ENCODE assay signal across 26 cellular contexts in the genomic region with DNA sequence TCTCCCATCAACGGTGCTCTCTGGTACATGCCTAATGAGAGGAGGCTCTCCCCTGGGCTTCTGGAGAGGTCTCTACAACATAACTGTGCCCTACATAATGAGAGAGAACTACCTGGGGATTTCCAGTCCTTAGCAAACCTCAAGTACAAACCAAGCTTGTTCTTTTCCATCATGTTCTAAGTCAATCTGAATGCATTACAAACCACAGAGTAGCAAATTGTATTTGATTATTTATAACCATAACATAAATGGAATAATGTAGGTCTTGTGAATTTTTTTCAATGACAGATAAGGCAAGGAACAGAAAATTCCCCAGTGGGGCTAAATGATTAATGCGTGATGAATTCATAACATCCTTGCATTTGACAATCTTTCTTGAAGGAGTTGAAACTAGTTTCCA.
DNase-seq lines count a peak whose midpoint lies in the region; ATAC-seq, FAIRE-seq and TF ChIP-seq lines count a peak whose summit lies in the region.
"Had no signal": no experiment of that assay in that cellular context is flagged by ENCODE, and none has a peak within 500 bp of the region (broad histone marks: within the 10 kb centered on the region; RNA-seq: fewer than 3 reads in every experiment).

No MANE protein-coding gene starts in this region.

- no peaks in the 10 kb centered on the region for H3K27me3 ChIP-seq in GM12878 (replicated peaks in 1 of 2; ENCODE audit: control insufficient read depth in 2 of 2, insufficient read depth in 2 of 2, low read length in 1 of 2)
- H3K27me3 ChIP-seq in esophagus squamous epithelium: no peaks in the 10 kb centered on the region
- H3K27me3 ChIP-seq: ascending aorta; BLaER1 treated with 17β-estradiol and CSF1 and Interleukin-3, amounts not matched to agents 10 nM and 100 nM; neural progenitor cell; stomach; tibial artery had no signal

- H3K27ac ChIP-seq in GM12878 (ENCODE audit: control insufficient read depth, insufficient read depth) (no peak overlapping the region), esophagus squamous epithelium (no peak overlapping the region)
- H3K27ac ChIP-seq: ascending aorta; BLaER1 treated with 17β-estradiol and CSF1 and Interleukin-3, amounts not matched to agents 10 nM and 100 nM; lower lobe of right lung; neural progenitor cell; stomach; tibial artery had no signal

- peaks cover 6% of the 10 kb centered on the region for H3K4me1 Mint-ChIP-seq in glutamatergic neuron (ENCODE audit: low read depth, unreplicated experiment)
- H3K4me1 Mint-ChIP-seq: WTC11 had no signal

- no peak overlapping the region for H3K27ac Mint-ChIP-seq in glutamatergic neuron (ENCODE audit: unreplicated experiment)
- H3K27ac Mint-ChIP-seq: activated naive CD4-positive, alpha-beta T cell treated with anti-CD3 and anti-CD28 coated beads, Interleukin-2, amount 50 U/mL, for 72 hours; neural progenitor cell; WTC11 had no signal

- no peaks in the 10 kb centered on the region for H4K20me1 ChIP-seq in GM12878 (ENCODE audit: control insufficient read depth, insufficient read depth)
- H4K20me1 ChIP-seq: BLaER1 treated with 17β-estradiol and CSF1 and Interleukin-3, amounts not matched to agents 10 nM and 100 nM had no signal

- in situ Hi-C loops in GM12878 (cut with MboI): no loop called here

- TF ChIP-seq RAD21 in GM12878 (IDR thresholded peaks at IDR 0.05; ENCODE audit: insufficient read depth, low read depth, low read length): no peak

- BruUV-seq in GM12878 (replicated peaks; lab: Mats Ljungman, UMichigan): no TSS peak

- intact Hi-C loops in GM12878 (cut with micrococcal nuclease; ENCODE audit: unreplicated experiment): no loop called here
- intact Hi-C loops in esophagus squamous epithelium (cut with DNase I): no loop called here

- H3K27me3 Mint-ChIP-seq in glutamatergic neuron (ENCODE audit: unreplicated experiment): no peaks in the 10 kb centered on the region

- DNase-seq in EH (ENCODE audit: low read depth): peak; percentile 8
- peak; percentile 7 for DNase-seq in M059J (ENCODE audit: low read depth)
- DNase-seq in GM12878 (ENCODE audit: low read depth, low spot score): no peak
- no peak for DNase-seq in glutamatergic neuron
- DNase-seq in esophagus squamous epithelium (lab: John Stamatoyannopoulos, UW): no peak
- no peak for DNase-seq in activated CD8-positive, alpha-beta memory T cell treated with anti-CD3 and anti-CD28 coated beads, Interleukin-2, amount 50 U/mL, for 4 hours
- DNase-seq in stimulated activated CD8-positive, alpha-beta memory T cell treated with anti-CD3 and anti-CD28 coated beads, Interleukin-4, amount 100 ng/mL, for 48 hours: no peak
- no peak for DNase-seq in GM19238 (ENCODE audit: insufficient read length, low spot score)
- DNase-seq: activated CD4-positive, alpha-beta T cell treated with anti-CD3 and anti-CD28 coated beads, Interleukin-2, amount 50 U/mL, for 1 hour; Caco-2; DMS79 treated with DMSO at 0.1 percent for 48 hours; effector CD4-positive, alpha-beta T cell; H7; kidney glomerular epithelial cell; lower lobe of right lung; NCI-H1092; NCI-H2029 treated with DMSO at 0.1 percent for 48 hours; posterior cingulate gyrus; stomach; T-helper 9 cell; tibial artery had no signal

- peak overlapping the region; percentile 18 for H3K4me3 Mint-ChIP-seq in glutamatergic neuron (ENCODE audit: unreplicated experiment)
- H3K4me3 Mint-ChIP-seq: neural progenitor cell, WTC11 had no signal

- no peaks in the 10 kb centered on the region for H3K9me3 Mint-ChIP-seq in glutamatergic neuron (ENCODE audit: unreplicated experiment)
- H3K9me3 Mint-ChIP-seq: activated naive CD4-positive, alpha-beta T cell treated with anti-CD3 and anti-CD28 coated beads, Interleukin-2, amount 50 U/mL, for 72 hours; neural progenitor cell; WTC11 had no signal

- POLR2A ChIA-PET in GM12878 (lab: Charles Lee): interaction anchor here (1.2 to 2.0 kb wide), 5 partner anchors 26 to 375 kb away, joined by 3 to 7 read pairs (median 4); no protein-coding TSS in a partner anchor

- H3K4me3 ChIP-seq in GM12878 (no peak overlapping the region), esophagus squamous epithelium (no peak overlapping the region)
- H3K4me3 ChIP-seq: ascending aorta; BLaER1 treated with 17β-estradiol and CSF1 and Interleukin-3, amounts not matched to agents 10 nM and 100 nM; lower lobe of right lung; neural progenitor cell; stomach; tibial artery had no signal

- TF ChIP-seq EP300 in GM12878 (IDR thresholded peaks at IDR 0.05; ENCODE audit: borderline replicate concordance in 1 of 2, control insufficient read depth in 1 of 2, low read depth in 2 of 2, low read length in 2 of 2): no peak

- RAD21 ChIA-PET in GM12878 (lab: Charles Lee; ENCODE audit: unreplicated experiment): interaction anchor here (0.6 to 5.2 kb wide), 14 partner anchors 11 to 414 kb away, joined by 3 to 69 read pairs (median 4); no protein-coding TSS in a partner anchor

- no peak overlapping the region for H3K9ac ChIP-seq in GM12878 (ENCODE audit: control insufficient read depth, insufficient read depth, low read length)
- H3K9ac ChIP-seq: BLaER1 treated with 17β-estradiol and CSF1 and Interleukin-3, amounts not matched to agents 10 nM and 100 nM; neural progenitor cell had no signal

- SMC1A ChIA-PET in GM12878 (lab: Charles Lee; ENCODE audit: uncharacterized antibody, unreplicated experiment): interaction anchor here (0.6 to 5.2 kb wide), 18 partner anchors 9 to 554 kb away, joined by 3 to 84 read pairs (median 4); no protein-coding TSS in a partner anchor

- H3K79me2 ChIP-seq in GM12878 (ENCODE audit: control insufficient read depth, insufficient read depth, low read length): no peaks in the 10 kb centered on the region

- TF ChIP-seq CTCF in GM12878 (IDR thresholded peaks at IDR 0.05 in 2 of 3, conservative IDR thresholded peaks at IDR 0.05 in 1 of 3; ENCODE audit: control insufficient read depth in 2 of 3, extremely low read depth in 1 of 3, insufficient read depth in 1 of 3, low read depth in 3 of 3, low read length in 3 of 3) (no peak), glutamatergic neuron (IDR thresholded peaks at IDR 0.05; ENCODE audit: partially characterized antibody, unreplicated experiment) (no peak), esophagus squamous epithelium (IDR thresholded peaks at IDR 0.05) (no peak)

- no peak overlapping the region for H2AFZ ChIP-seq in GM12878 (ENCODE audit: control insufficient read depth, low read depth, low read length)
- H2AFZ ChIP-seq: neural progenitor cell had no signal

- peak; percentile 76 for ATAC-seq in GM12878
- ATAC-seq: activated naive CD4-positive, alpha-beta T cell treated with anti-CD3 and anti-CD28 coated beads, Interleukin-2, amount 50 U/mL, for 72 hours; lower lobe of right lung; WTC11 had no signal

- H3K4me1 ChIP-seq in GM12878 (ENCODE audit: control insufficient read depth, insufficient read depth, low read length) (no peaks in the 10 kb centered on the region), esophagus squamous epithelium (peaks cover 0 to 14% (median 4%) of the 10 kb centered on the region in 3 donors)
- H3K4me1 ChIP-seq: Caco-2 had no signal

- TF ChIP-seq POLR2A in GM12878 (IDR thresholded peaks at IDR 0.05; ENCODE audit: low read depth, low read length) (no peak), esophagus squamous epithelium (IDR thresholded peaks at IDR 0.05) (no peak)

- WGBS in GM12878 (ENCODE audit: insufficient coverage, insufficient replicate concordance, low lambda C conversion rate, missing lambda C conversion rate): 28% methylated on average over 2 of the region's 2 CpGs
- WGBS in esophagus squamous epithelium, 2 donors: 68 to 87% methylated on average over 2 of the region's 2 CpGs

- no peaks in the 10 kb centered on the region for H3K9me3 ChIP-seq in GM12878 (replicated peaks; ENCODE audit: control insufficient read depth, insufficient read depth, low read length)
- no peaks in the 10 kb centered on the region for H3K9me3 ChIP-seq in esophagus squamous epithelium
- H3K9me3 ChIP-seq: ascending aorta; BLaER1 treated with 17β-estradiol and CSF1 and Interleukin-3, amounts not matched to agents 10 nM and 100 nM; Caco-2; lower lobe of right lung; stomach; tibial artery had no signal

- no peak overlapping the region for H3K4me2 ChIP-seq in GM12878 (ENCODE audit: control insufficient read depth, insufficient read depth)
- H3K4me2 ChIP-seq: BLaER1 treated with 17β-estradiol and CSF1 and Interleukin-3, amounts not matched to agents 10 nM and 100 nM; neural progenitor cell had no signal

- CTCF ChIA-PET in GM12878 (lab: Yijun Ruan, JAX): interaction anchor here (0.6 to 1.7 kb wide), 8 partner anchors 18 to 414 kb away, joined by 3 to 6 read pairs (median 3); no protein-coding TSS in a partner anchor

- FAIRE-seq in GM12878 (lab: Jason Lieb, UNC): no peak

- H3K36me3 Mint-ChIP-seq in glutamatergic neuron (ENCODE audit: unreplicated experiment): no peaks in the 10 kb centered on the region
- H3K36me3 Mint-ChIP-seq: activated naive CD4-positive, alpha-beta T cell treated with anti-CD3 and anti-CD28 coated beads, Interleukin-2, amount 50 U/mL, for 72 hours; neural progenitor cell; WTC11 had no signal

- H3K36me3 ChIP-seq in GM12878 (ENCODE audit: control insufficient read depth in 2 of 2, insufficient read depth in 2 of 2, low read length in 1 of 2) (no peaks in the 10 kb centered on the region), esophagus squamous epithelium (no peaks in the 10 kb centered on the region)
- H3K36me3 ChIP-seq: ascending aorta; BLaER1 treated with 17β-estradiol and CSF1 and Interleukin-3, amounts not matched to agents 10 nM and 100 nM; lower lobe of right lung; neural progenitor cell; stomach; tibial artery had no signal

TF ChIP-seq in GM12878, 131 proteins besides CTCF, POLR2A, EP300 and RAD21 (continues in another document):
- TF ChIP-seq STAT3 (IDR thresholded peaks at IDR 0.05; ENCODE audit: low read depth, low read length) (no peak), ZZZ3 (IDR thresholded peaks at IDR 0.05; ENCODE audit: control insufficient read depth, insufficient read length, low read depth) (no peak), IKZF2 (IDR thresholded peaks at IDR 0.05) (peak; percentile 61 to 63; a peak in 3 of 4 replicates), PML (IDR thresholded peaks at IDR 0.05; ENCODE audit: low read length) (no peak), PAX5 (IDR thresholded peaks at IDR 0.05; ENCODE audit: borderline replicate concordance, low read depth, low read length) (no peak), KLF5 (IDR thresholded peaks at IDR 0.05; ENCODE audit: partially characterized antibody) (no peak), POU2F2 (IDR thresholded peaks at IDR 0.05; ENCODE audit: borderline replicate concordance, low read depth, low read length) (no peak)
- TF ChIP-seq, protein P1, sequence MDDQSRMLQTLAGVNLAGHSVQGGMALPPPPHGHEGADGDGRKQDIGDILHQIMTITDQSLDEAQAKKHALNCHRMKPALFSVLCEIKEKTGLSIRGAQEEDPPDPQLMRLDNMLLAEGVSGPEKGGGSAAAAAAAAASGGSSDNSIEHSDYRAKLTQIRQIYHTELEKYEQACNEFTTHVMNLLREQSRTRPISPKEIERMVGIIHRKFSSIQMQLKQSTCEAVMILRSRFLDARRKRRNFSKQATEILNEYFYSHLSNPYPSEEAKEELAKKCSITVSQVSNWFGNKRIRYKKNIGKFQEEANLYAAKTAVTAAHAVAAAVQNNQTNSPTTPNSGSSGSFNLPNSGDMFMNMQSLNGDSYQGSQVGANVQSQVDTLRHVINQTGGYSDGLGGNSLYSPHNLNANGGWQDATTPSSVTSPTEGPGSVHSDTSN (IDR thresholded peaks at IDR 0.05; ENCODE audit: insufficient replicate concordance, low read depth, low read length): no peak

Comparison
In these comparisons a context has a peak if more than half of its experiments do, and no peak if none do; other contexts are left out.
1. DNase-seq: peak in EH (single experiment) and M059J (single experiment); none in GM12878 (single experiment), glutamatergic neuron (single experiment), esophagus squamous epithelium (single experiment), activated CD8-positive, alpha-beta memory T cell treated with anti-CD3 and anti-CD28 coated beads, Interleukin-2, amount 50 U/mL, for 4 hours (single experiment), stimulated activated CD8-positive, alpha-beta memory T cell treated with anti-CD3 and anti-CD28 coated beads, Interleukin-4, amount 100 ng/mL, for 48 hours (single experiment) and GM19238 (single experiment).